In the genomic region with DNA sequence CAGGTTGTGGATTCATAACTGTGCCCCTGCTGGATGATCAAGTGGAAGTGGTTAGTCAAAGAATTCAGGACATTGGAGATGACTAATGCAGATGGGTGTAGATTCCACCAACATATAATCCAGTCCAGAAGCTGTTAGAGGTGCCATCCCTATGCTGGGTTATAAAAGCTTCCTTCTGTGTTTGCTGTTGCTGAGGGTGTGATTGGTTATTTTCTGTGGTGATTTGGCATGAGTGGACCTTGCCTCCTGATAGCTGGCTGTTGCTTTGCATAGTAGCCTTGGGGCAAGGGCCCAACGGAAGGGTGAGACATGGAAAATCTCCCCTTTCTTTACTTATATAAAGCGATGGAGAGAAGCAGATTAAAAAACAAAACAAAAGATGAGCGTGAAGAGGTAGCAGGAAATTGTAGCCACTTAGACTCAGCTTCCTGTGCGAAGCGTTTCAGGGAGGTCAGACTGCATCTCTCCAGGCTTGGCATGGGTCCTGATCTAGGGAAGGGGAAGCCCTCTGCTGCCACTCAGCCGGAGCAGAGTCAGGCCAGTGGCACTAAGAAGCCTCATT, we compare ENCODE assay signal across 10 cellular contexts.
DNase-seq lines count a peak whose midpoint lies in the region; ATAC-seq and TF ChIP-seq lines count a peak whose summit lies in the region.
"Had no signal": no experiment of that assay in that cellular context is flagged by ENCODE, and none has a peak within 500 bp of the region (broad histone marks: within the 10 kb centered on the region; RNA-seq: fewer than 3 reads in every experiment).

No MANE protein-coding gene starts in this region.

- H3K9me3 Mint-ChIP-seq in CD4-positive, alpha-beta T cell = no peaks in the 10 kb centered on the region
- H3K9me3 Mint-ChIP-seq: activated naive CD8-positive, alpha-beta T cell treated with anti-CD3 and anti-CD28 coated beads, Interleukin-2, amount 10 ng/mL, durations not matched to agents 7 days and 5 days; T-helper 2 cell treated with Interferon-gamma antibody and Interleukin-4, amounts not matched to agents 5 μg/mL and 100 μg/mL, for 36 hours had no signal

- no peak for TF ChIP-seq CTCF in fibroblast of the aortic adventitia (IDR thresholded peaks at IDR 0.05; ENCODE audit: insufficient read depth, low read length)
- TF ChIP-seq CTCF in CD4-positive, alpha-beta T cell (IDR thresholded peaks at IDR 0.05) = no peak
- no peak for TF ChIP-seq CTCF in vagina (IDR thresholded peaks at IDR 0.05)

- ATAC-seq in GM21360 (IDR thresholded peaks at IDR 0.05; ENCODE audit: unreplicated experiment) (no peak), GM19452 (IDR thresholded peaks at IDR 0.05; ENCODE audit: unreplicated experiment) (no peak)
- no peak for ATAC-seq in CD4-positive, alpha-beta T cell (ENCODE audit: poor library complexity)

- H3K9me3 ChIP-seq in SJSA1 (replicated peaks) = no peaks in the 10 kb centered on the region
- H3K9me3 ChIP-seq in CD4-positive, alpha-beta T cell (ENCODE audit: control insufficient read depth, low read length) = no peaks in the 10 kb centered on the region
- H3K9me3 ChIP-seq in vagina = no peaks in the 10 kb centered on the region

- H3K27me3 Mint-ChIP-seq in CD4-positive, alpha-beta T cell = no peaks in the 10 kb centered on the region

- H3K4me3 ChIP-seq in SJSA1 (no peak overlapping the region), fibroblast of the aortic adventitia (ENCODE audit: low read depth, low read length) (no peak overlapping the region), vagina (no peak overlapping the region)

- H3K27me3 ChIP-seq in SJSA1 (replicated peaks) (no peaks in the 10 kb centered on the region), vagina (no peaks in the 10 kb centered on the region)
- no peaks in the 10 kb centered on the region for H3K27me3 ChIP-seq in CD4-positive, alpha-beta T cell (ENCODE audit: control insufficient read depth, insufficient read depth, low read length)

- H3K36me3 ChIP-seq in SJSA1 (no peaks in the 10 kb centered on the region), vagina (no peaks in the 10 kb centered on the region)

- H3K4me1 ChIP-seq in SJSA1 (replicated peaks) (peaks cover 16% of the 10 kb centered on the region), vagina (no peaks in the 10 kb centered on the region)

- peak overlapping the region; percentile 16; the same call in 1 of the 2 replicates for H3K27ac ChIP-seq in SJSA1
- H3K27ac ChIP-seq in CD4-positive, alpha-beta T cell (ENCODE audit: low read depth, low read length) = no peak overlapping the region
- H3K27ac ChIP-seq in vagina = no peak overlapping the region

- H3K36me3 Mint-ChIP-seq in CD4-positive, alpha-beta T cell (ENCODE audit: low read depth) = no peaks in the 10 kb centered on the region
- H3K36me3 Mint-ChIP-seq: activated naive CD8-positive, alpha-beta T cell treated with anti-CD3 and anti-CD28 coated beads, Interleukin-2, amount 10 ng/mL, durations not matched to agents 7 days and 5 days had no signal

- intact Hi-C loops in CD4-positive, alpha-beta T cell (cut with DNase I, micrococcal nuclease) = no loop called here
- intact Hi-C loops in vagina (cut with DNase I) = no loop called here

- peak; percentile 48 for DNase-seq in GM03348 (ENCODE audit: low spot score)
- peak; percentile 39 to 46 for DNase-seq in SJSA1 (ENCODE audit: low read depth in 1 of 2, low spot score in 2 of 2)
- DNase-seq in fibroblast of the aortic adventitia (ENCODE audit: low read depth) = peak; percentile 48
- DNase-seq in pons (ENCODE audit: low spot score) = peak; percentile 83
- no peak for DNase-seq in CD4-positive, alpha-beta T cell
- DNase-seq in vagina (ENCODE audit: extremely low spot score in 2 of 2) = no peak
- DNase-seq: activated naive CD8-positive, alpha-beta T cell treated with anti-CD3 and anti-CD28 coated beads, Interleukin-2, amount 10 ng/mL, durations not matched to agents 7 days and 5 days had no signal

- TF ChIP-seq POLR2A in vagina (IDR thresholded peaks at IDR 0.05) = no peak

- CTCF ChIA-PET in CD4-positive, alpha-beta T cell (lab: Charles Lee) = no interaction called here

- POLR2A ChIA-PET in CD4-positive, alpha-beta T cell (lab: Charles Lee) = no interaction called here

- no peak overlapping the region for H3K4me3 Mint-ChIP-seq in CD4-positive, alpha-beta T cell
- H3K4me3 Mint-ChIP-seq: activated naive CD8-positive, alpha-beta T cell treated with anti-CD3 and anti-CD28 coated beads, Interleukin-2, amount 10 ng/mL, durations not matched to agents 7 days and 5 days; T-helper 2 cell treated with Interferon-gamma antibody and Interleukin-4, amounts not matched to agents 5 μg/mL and 100 μg/mL, for 36 hours had no signal

- no peak overlapping the region for H3K27ac Mint-ChIP-seq in CD4-positive, alpha-beta T cell
- H3K27ac Mint-ChIP-seq: activated naive CD8-positive, alpha-beta T cell treated with anti-CD3 and anti-CD28 coated beads, Interleukin-2, amount 10 ng/mL, durations not matched to agents 7 days and 5 days; T-helper 2 cell treated with Interferon-gamma antibody and Interleukin-4, amounts not matched to agents 5 μg/mL and 100 μg/mL, for 36 hours had no signal

- H3K4me1 Mint-ChIP-seq in CD4-positive, alpha-beta T cell (ENCODE audit: low read depth) = no peaks in the 10 kb centered on the region
- H3K4me1 Mint-ChIP-seq: activated naive CD8-positive, alpha-beta T cell treated with anti-CD3 and anti-CD28 coated beads, Interleukin-2, amount 10 ng/mL, durations not matched to agents 7 days and 5 days had no signal

Comparison
In these comparisons a context has a peak if more than half of its experiments do, and no peak if none do; other contexts are left out.
1. DNase-seq: peak in GM03348 (single experiment), SJSA1 (2 of 2), fibroblast of the aortic adventitia (single experiment) and pons (single experiment); none in CD4-positive, alpha-beta T cell (0 of 10) and vagina (0 of 2).